Comparison of ENCODE assay signal across 10 cellular contexts in genomic region chr1:212255705-212256307, GRCh38. TPM values are rescaled to one million over a fixed set of nuclear protein-coding genes. Genes with fewer than 3 reads are reported as not detected.
A peak's percentile ranks its signal among the peaks of the same experiment; 100 is the strongest.
DNase-seq lines count a peak whose midpoint lies in the region; ATAC-seq and TF ChIP-seq lines count a peak whose summit lies in the region.
"Had no signal": no experiment of that assay in that cellular context is flagged by ENCODE, and none has a peak within 500 bp of the region (broad histone marks: within the 10 kb centered on the region; RNA-seq: fewer than 3 reads in every experiment).

No MANE protein-coding gene starts in this region.

- no peak for TF ChIP-seq CTCF in CD14-positive monocyte (IDR thresholded peaks at IDR 0.05)

- peaks cover 83% of the 10 kb centered on the region for H3K4me1 Mint-ChIP-seq in CD14-positive monocyte
- H3K4me1 Mint-ChIP-seq in activated CD4-positive, alpha-beta memory T cell treated with anti-CD3 and anti-CD28 coated beads, Interleukin-2, amount 10 ng/mL, durations not matched to agents 7 days and 5 days = peaks cover 73% of the 10 kb centered on the region

- POLR2A ChIA-PET in activated CD4-positive, alpha-beta memory T cell treated with anti-CD3 and anti-CD28 coated beads, Interleukin-2, amount 10 ng/mL, durations not matched to agents 7 days and 5 days (lab: Charles Lee) = interaction anchor here (0.6 to 5.6 kb wide), 16 partner anchors 8 to 536 kb away, joined by 3 to 101 read pairs (median 5); partner anchors contain the start of genes DTL, INTS7, NSL1 and PPP2R5A

- H3K9me3 Mint-ChIP-seq in CD14-positive monocyte = peaks cover 0 to 6% (median 2%) of the 10 kb centered on the region in 7 donors
- peaks cover 4% of the 10 kb centered on the region for H3K9me3 Mint-ChIP-seq in activated CD4-positive, alpha-beta memory T cell treated with anti-CD3 and anti-CD28 coated beads, Interleukin-2, amount 10 ng/mL, durations not matched to agents 7 days and 5 days

- DNase-seq in CD14-positive monocyte (ENCODE audit: low spot score) (peak; percentile 52), medulla oblongata (ENCODE audit: extremely low spot score) (peak; percentile 16), UCSD-AML1 (lab: John Stamatoyannopoulos, UW; ENCODE audit: unreplicated experiment) (no peak), NCI-H2227 treated with DMSO at 0.1 percent for 48 hours (lab: John Stamatoyannopoulos, UW) (no peak)
- peak; percentile 24 for DNase-seq in activated CD4-positive, alpha-beta memory T cell treated with anti-CD3 and anti-CD28 coated beads, Interleukin-2, amount 10 ng/mL, durations not matched to agents 7 days and 5 days
- DNase-seq: NCI-H774, transverse colon had no signal

- CTCF ChIA-PET in activated CD4-positive, alpha-beta memory T cell treated with anti-CD3 and anti-CD28 coated beads, Interleukin-2, amount 10 ng/mL, durations not matched to agents 7 days and 5 days (lab: Charles Lee) = interaction anchor here (1.0 to 1.7 kb wide), 6 partner anchors 13 to 221 kb away, joined by 3 to 5 read pairs (median 5); partner anchors contain the start of genes DTL and INTS7

- peak overlapping the region; percentile 18 to 87 for H3K4me3 Mint-ChIP-seq in CD14-positive monocyte
- peak overlapping the region; percentile 14 for H3K4me3 Mint-ChIP-seq in activated CD4-positive, alpha-beta memory T cell treated with anti-CD3 and anti-CD28 coated beads, Interleukin-2, amount 10 ng/mL, durations not matched to agents 7 days and 5 days

- H3K36me3 Mint-ChIP-seq in CD14-positive monocyte = peaks cover 4 to 10% of the 10 kb centered on the region in 2 donors
- peaks cover 4% of the 10 kb centered on the region for H3K36me3 Mint-ChIP-seq in activated CD4-positive, alpha-beta memory T cell treated with anti-CD3 and anti-CD28 coated beads, Interleukin-2, amount 10 ng/mL, durations not matched to agents 7 days and 5 days (ENCODE audit: low read depth)

- H3K27ac Mint-ChIP-seq in CD14-positive monocyte = peak overlapping the region; percentile 89 to 99 (median 97)
- H3K27ac Mint-ChIP-seq in activated CD4-positive, alpha-beta memory T cell treated with anti-CD3 and anti-CD28 coated beads, Interleukin-2, amount 10 ng/mL, durations not matched to agents 7 days and 5 days = peak overlapping the region; percentile 93

- intact Hi-C loops in CD14-positive monocyte (cut with micrococcal nuclease) = no loop called here

- peaks cover 0 to 3% (median 0%) of the 10 kb centered on the region in 3 donors for H3K27me3 Mint-ChIP-seq in CD14-positive monocyte (ENCODE audit: low read depth in 3 of 3)
- H3K27me3 Mint-ChIP-seq in activated CD4-positive, alpha-beta memory T cell treated with anti-CD3 and anti-CD28 coated beads, Interleukin-2, amount 10 ng/mL, durations not matched to agents 7 days and 5 days = peaks cover 1% of the 10 kb centered on the region

- ATAC-seq in HG02678 (IDR thresholded peaks at IDR 0.05; ENCODE audit: unreplicated experiment) = peak; percentile 29
- ATAC-seq in HG03342 (IDR thresholded peaks at IDR 0.05; ENCODE audit: unreplicated experiment) = no peak
- ATAC-seq in SK-N-SH treated with all-trans-retinoic acid at 6 μM for 48 hours = no peak

TF ChIP-seq in SK-N-SH treated with all-trans-retinoic acid at 6 μM for 48 hours, 23 proteins besides CTCF, POLR2A, EP300 and RAD21:
- TF ChIP-seq SNAI2 (CRISPR knock-in tag; IDR thresholded peaks at IDR 0.05) = no peak
- TF ChIP-seq ISL1 (CRISPR knock-in tag; IDR thresholded peaks at IDR 0.05) = no peak
- no peak for TF ChIP-seq TCF4 (CRISPR knock-in tag; IDR thresholded peaks at IDR 0.05; ENCODE audit: borderline replicate concordance)
- TF ChIP-seq ZNF565 (CRISPR knock-in tag; conservative IDR thresholded peaks at IDR 0.05; ENCODE audit: low read depth) = no peak
- no peak for TF ChIP-seq RARB (CRISPR knock-in tag; IDR thresholded peaks at IDR 0.05)
- no peak for TF ChIP-seq CSDC2 (CRISPR knock-in tag; IDR thresholded peaks at IDR 0.05)
- TF ChIP-seq PPARA (CRISPR knock-in tag; IDR thresholded peaks at IDR 0.05; ENCODE audit: borderline replicate concordance) = no peak
- TF ChIP-seq ZFP3 (CRISPR knock-in tag; IDR thresholded peaks at IDR 0.05) = no peak
- TF ChIP-seq ESRRG (CRISPR knock-in tag; IDR thresholded peaks at IDR 0.05) = no peak
- TF ChIP-seq GLIS3 (CRISPR knock-in tag; IDR thresholded peaks at IDR 0.05) = no peak
- TF ChIP-seq ZFP30 (CRISPR knock-in tag; IDR thresholded peaks at IDR 0.05) = no peak
- TF ChIP-seq ZNF70 (CRISPR knock-in tag; IDR thresholded peaks at IDR 0.05) = no peak
- TF ChIP-seq POU6F1 (CRISPR knock-in tag; IDR thresholded peaks at IDR 0.05; ENCODE audit: borderline replicate concordance, low read depth) = no peak
- TF ChIP-seq BACH2 (CRISPR knock-in tag; IDR thresholded peaks at IDR 0.05; ENCODE audit: borderline replicate concordance) = no peak
- TF ChIP-seq ZNF8 (CRISPR knock-in tag; IDR thresholded peaks at IDR 0.05) = no peak
- TF ChIP-seq ZC3H10 (CRISPR knock-in tag; IDR thresholded peaks at IDR 0.05) = no peak
- TF ChIP-seq TSHZ2 (CRISPR knock-in tag; IDR thresholded peaks at IDR 0.05) = no peak

RNA-seq across cellular contexts. Expression of gene PPP2R5A, which starts 29.4 kb away (rescaled TPM):
- polyA plus RNA-seq in CD14-positive monocyte = 10 to 100 TPM; 28.1 to 31.1 TPM
- 10 to 100 TPM; 65.9 to 67.0 TPM for total RNA-seq in activated CD4-positive, alpha-beta memory T cell treated with anti-CD3 and anti-CD28 coated beads, Interleukin-2, amount 10 ng/mL, durations not matched to agents 7 days and 5 days

Comparison
In these comparisons a context has a peak if more than half of its experiments do, and no peak if none do; other contexts are left out.
1. DNase-seq: peak in CD14-positive monocyte (single experiment), activated CD4-positive, alpha-beta memory T cell treated with anti-CD3 and anti-CD28 coated beads, Interleukin-2, amount 10 ng/mL, durations not matched to agents 7 days and 5 days (single experiment) and medulla oblongata (single experiment); none in UCSD-AML1 (single experiment) and NCI-H2227 treated with DMSO at 0.1 percent for 48 hours (single experiment).